32 cellular contexts compared by ENCODE assay signal in genomic region chr2:230097841-230098240, GRCh38.
"Had no signal": no experiment of that assay in that cellular context is flagged by ENCODE, and none has a peak within 500 bp of the region (broad histone marks: within the 10 kb centered on the region; RNA-seq: fewer than 3 reads in every experiment).

No MANE protein-coding gene starts in this region.

- H3K9me3 ChIP-seq: colonic mucosa, ovary, prostate gland, sigmoid colon, thyroid gland had no signal

- H3K27ac ChIP-seq: colonic mucosa, gastrocnemius medialis, ovary, prostate gland, sigmoid colon, stomach, thyroid gland, upper lobe of right lung, WERI-Rb-1 had no signal

- H3K36me3 ChIP-seq: colonic mucosa, gastrocnemius medialis, ovary, prostate gland, sigmoid colon, stomach, thyroid gland, upper lobe of right lung, WERI-Rb-1 had no signal

- H3K4me1 Mint-ChIP-seq: activated naive CD4-positive, alpha-beta T cell treated with anti-CD3 and anti-CD28 coated beads, Interleukin-2, amount 50 U/mL, for 24 hours; activated naive CD8-positive, alpha-beta T cell treated with anti-CD3 and anti-CD28 coated beads, Interleukin-2, amount 50 U/mL, for 24 hours; naive thymus-derived CD4-positive, alpha-beta T cell; T-helper 17 cell had no signal

- H3K4me3 ChIP-seq: colonic mucosa, gastrocnemius medialis, ovary, prostate gland, sigmoid colon, smooth muscle cell, stomach, thyroid gland, upper lobe of right lung had no signal

- H3K27ac Mint-ChIP-seq: activated CD8-positive, alpha-beta T cell treated with anti-CD3 and anti-CD28 coated beads for 36 hours; activated naive CD4-positive, alpha-beta T cell treated with anti-CD3 and anti-CD28 coated beads, Interleukin-2, amount 50 U/mL, for 24 hours; activated naive CD8-positive, alpha-beta T cell treated with anti-CD3 and anti-CD28 coated beads, Interleukin-2, amount 50 U/mL, for 24 hours; activated T-helper 2 cell treated with anti-CD3 and anti-CD28 coated beads, Interferon-gamma antibody, Interleukin-2, Interleukin-4, amounts not matched to agents 10 μg/mL and 5 μg/mL and 100 μg/mL, durations not matched to agents 14 hours and 24 hours and 36 hours; naive thymus-derived CD4-positive, alpha-beta T cell; stimulated activated naive B cell treated with anti-CD40 and anti-IgM and Interleukin-4, amounts not matched to agents 10 μg/mL and 1 μg/mL and 100 μg/mL, for 72 hours; T-helper 17 cell had no signal

- H3K27me3 Mint-ChIP-seq: T-helper 17 cell had no signal

- ATAC-seq: activated CD8-positive, alpha-beta T cell treated with anti-CD3 and anti-CD28 coated beads for 36 hours; activated naive CD8-positive, alpha-beta T cell treated with anti-CD3 and anti-CD28 coated beads, Interleukin-2, amount 50 U/mL, for 24 hours; gastrocnemius medialis; left ventricle myocardium superior; naive thymus-derived CD4-positive, alpha-beta T cell; stimulated activated naive B cell treated with anti-CD40 and anti-IgM and Interleukin-4, amounts not matched to agents 10 μg/mL and 1 μg/mL and 100 μg/mL, for 72 hours; T-helper 17 cell; upper lobe of right lung had no signal

- H3K4me1 ChIP-seq: colonic mucosa, gastrocnemius medialis, prostate gland, sigmoid colon, stomach, thyroid gland, upper lobe of right lung had no signal

- H3K4me3 Mint-ChIP-seq: activated CD8-positive, alpha-beta T cell treated with anti-CD3 and anti-CD28 coated beads for 36 hours; activated naive CD4-positive, alpha-beta T cell treated with anti-CD3 and anti-CD28 coated beads, Interleukin-2, amount 50 U/mL, for 24 hours; activated naive CD8-positive, alpha-beta T cell treated with anti-CD3 and anti-CD28 coated beads, Interleukin-2, amount 50 U/mL, for 24 hours; naive thymus-derived CD4-positive, alpha-beta T cell; stimulated activated naive B cell treated with anti-CD40 and anti-IgM and Interleukin-4, amounts not matched to agents 10 μg/mL and 1 μg/mL and 100 μg/mL, for 72 hours; T-helper 17 cell had no signal

- H3K27me3 ChIP-seq: colonic mucosa, gastrocnemius medialis, ovary, sigmoid colon, stomach, thyroid gland, upper lobe of right lung had no signal

- DNase-seq: activated CD4-positive, alpha-beta T cell treated with anti-CD3 and anti-CD28 coated beads, Interleukin-2, amount 50 U/mL, for 1 hour; activated CD4-positive, CD25-positive, alpha-beta regulatory T cell treated with anti-CD3 and anti-CD28 coated beads, Interleukin-2, amount 50 U/mL, for 72 hours; activated CD8-positive, alpha-beta T cell treated with anti-CD3 and anti-CD28 coated beads for 36 hours; activated naive CD8-positive, alpha-beta T cell treated with anti-CD3 and anti-CD28 coated beads, Interleukin-2, amount 50 U/mL, for 24 hours; activated T-cell treated with anti-CD3 and anti-CD28 coated beads, Interleukin-2, amount 50 U/mL, for 48 hours; amygdala; colonic mucosa; effector memory CD4-positive, alpha-beta T cell; erythroblast; gastrocnemius medialis; head of caudate nucleus; hippocampal formation; left cardiac atrium; left ventricle myocardium superior; midbrain; naive thymus-derived CD4-positive, alpha-beta T cell; ovary; sigmoid colon; stimulated activated CD4-positive, alpha-beta T cell treated with anti-CD3 and anti-CD28 coated beads, Interleukin-1b, Interleukin-23, amount 100 ng/mL, for 48 hours; stimulated activated CD4-positive, alpha-beta T cell treated with anti-CD3 and anti-CD28 coated beads, Interleukin-4, amount 100 ng/mL, for 4 hours; stimulated activated CD8-positive, alpha-beta memory T cell treated with anti-CD3 and anti-CD28 coated beads, Interleukin-4, amount 100 ng/mL, for 48 hours; stimulated activated naive B cell treated with anti-CD40 and anti-IgM and Interleukin-4, amounts not matched to agents 10 μg/mL and 1 μg/mL and 100 μg/mL, for 72 hours; stomach; T-helper 17 cell; T1000; thyroid gland; upper lobe of right lung; WERI-Rb-1 had no signal
